ENCODE assay signal across 10 cellular contexts in genomic region chr1:16658224-16658623, GRCh38. TPM values are rescaled to one million over a fixed set of nuclear protein-coding genes. Genes with fewer than 3 reads are reported as not detected.
DNase-seq lines count a peak whose midpoint lies in the region; ATAC-seq, FAIRE-seq and TF ChIP-seq lines count a peak whose summit lies in the region.
"Not testable (repeated sequence)": the region's sequence is repeated elsewhere in the genome, so short reads cannot be mapped to it uniquely, and the experiment has no call there.
"Had no signal": no experiment of that assay in that cellular context is flagged by ENCODE, and none has a peak within 500 bp of the region (broad histone marks: within the 10 kb centered on the region; RNA-seq: fewer than 3 reads in every experiment).

No MANE protein-coding gene starts in this region.

- 64% methylated on average over 21 of the region's 32 CpGs for WGBS in HepG2 (ENCODE audit: low lambda C conversion rate)
- 84 to 88% methylated on average over 13 to 17 of the region's 32 CpGs for WGBS in aorta, 2 donors

- not testable (repeated sequence) for TF ChIP-seq CTCF in HepG2 (CRISPR knock-in tag; IDR thresholded peaks at IDR 0.05); nephron progenitor cell (IDR thresholded peaks at IDR 0.05); omental fat pad (IDR thresholded peaks at IDR 0.05)

- H3K27ac ChIP-seq in HepG2 (ENCODE audit: extremely low read length, insufficient read depth, low read length); aorta (ENCODE audit: low read depth in 1 of 2, low read length in 2 of 2): not testable (repeated sequence)

- not testable (repeated sequence) for H3K36me3 Mint-ChIP-seq in nephron progenitor cell (ENCODE audit: low read depth)

- not testable (repeated sequence) for BruUV-seq in HepG2 (replicated peaks; lab: Mats Ljungman, UMichigan)

- H3K4me3 ChIP-seq in HepG2 (replicated peaks in 1 of 3; ENCODE audit: insufficient read depth in 1 of 3, low read depth in 2 of 3, low read length in 3 of 3); aorta (ENCODE audit: low read length in 2 of 2): not testable (repeated sequence)

- not testable (repeated sequence) for H3K9ac ChIP-seq in HepG2 (ENCODE audit: insufficient read depth, low read depth, low read length)

- not testable (repeated sequence) for H3K4me1 ChIP-seq in HepG2 (ENCODE audit: insufficient read depth, low read length); aorta (ENCODE audit: control insufficient read depth in 1 of 2, insufficient read depth in 2 of 2, low read length in 2 of 2)

- H4K20me1 ChIP-seq in HepG2 (ENCODE audit: insufficient read depth, low read length), result not testable (repeated sequence)

- in situ Hi-C loops in HepG2 (cut with HindIII; ENCODE audit: extremely low pct_ligation_motif_present, low pct_unique_long_range_greater_than_20kb), result not testable (repeated sequence)

- H3K4me3 Mint-ChIP-seq in nephron progenitor cell; stimulated activated naive CD8-positive, alpha-beta T cell treated with anti-CD3 and anti-CD28 coated beads, Interleukin-15, amount 100 ng/mL, for 72 hours: not testable (repeated sequence)

- not testable (repeated sequence) for H3K79me2 ChIP-seq in HepG2 (ENCODE audit: insufficient read depth, low read length)

- TF ChIP-seq EP300 in HepG2 (IDR thresholded peaks at IDR 0.05; ENCODE audit: low read depth in 2 of 2, low read length in 2 of 2); HepG2 (CRISPR knock-in tag; IDR thresholded peaks at IDR 0.05; ENCODE audit: borderline replicate concordance): not testable (repeated sequence)

- H3K9me3 Mint-ChIP-seq in nephron progenitor cell; stimulated activated naive CD8-positive, alpha-beta T cell treated with anti-CD3 and anti-CD28 coated beads, Interleukin-15, amount 100 ng/mL, for 72 hours: not testable (repeated sequence)

- not testable (repeated sequence) for TF ChIP-seq POLR2A in HepG2 (IDR thresholded peaks at IDR 0.05; ENCODE audit: insufficient read depth in 1 of 2, low read depth in 2 of 2, low read length in 2 of 2)

- FAIRE-seq in HepG2 (lab: Jason Lieb, UNC), result not testable (repeated sequence)

- H3K27me3 ChIP-seq in HepG2 (ENCODE audit: control insufficient read depth in 1 of 2, insufficient read depth in 2 of 2, low read length in 2 of 2); aorta (ENCODE audit: control insufficient read depth in 1 of 2, insufficient read depth in 2 of 2, low read length in 1 of 2): not testable (repeated sequence)

- POLR2A ChIA-PET in HepG2 (lab: Yijun Ruan, JAX), result not testable (repeated sequence)

- H3K4me1 Mint-ChIP-seq in nephron progenitor cell; stimulated activated naive CD8-positive, alpha-beta T cell treated with anti-CD3 and anti-CD28 coated beads, Interleukin-15, amount 100 ng/mL, for 72 hours: not testable (repeated sequence)

- not testable (repeated sequence) for DNase-seq in left cardiac atrium; HepG2 (ENCODE audit: low spot score); nephron progenitor cell; omental fat pad (ENCODE audit: low spot score); stimulated activated naive CD8-positive, alpha-beta T cell treated with anti-CD3 and anti-CD28 coated beads, Interleukin-15, amount 100 ng/mL, for 72 hours; aorta

- H3K27me3 Mint-ChIP-seq in nephron progenitor cell (ENCODE audit: low read depth, poor library complexity); stimulated activated naive CD8-positive, alpha-beta T cell treated with anti-CD3 and anti-CD28 coated beads, Interleukin-15, amount 100 ng/mL, for 72 hours: not testable (repeated sequence)

- intact Hi-C loops in left cardiac atrium (cut with DNase I); HepG2 (cut with micrococcal nuclease; ENCODE audit: unreplicated experiment); aorta (cut with DNase I): not testable (repeated sequence)

- CTCF ChIA-PET in HepG2 (lab: Yijun Ruan, JAX; ENCODE audit: low intra/inter-chr PET ratio, low total read pairs), result not testable (repeated sequence)

- H3K27ac Mint-ChIP-seq in nephron progenitor cell, result peak overlapping the region; percentile 42
- H3K27ac Mint-ChIP-seq in stimulated activated naive CD8-positive, alpha-beta T cell treated with anti-CD3 and anti-CD28 coated beads, Interleukin-15, amount 100 ng/mL, for 72 hours, result not testable (repeated sequence)

- ATAC-seq in esophagus mucosa (peak; percentile 42), left cardiac atrium (peak; percentile 30 to 42), HepG2 (peak; percentile 9), omental fat pad (ENCODE audit: low FRiP score) (peak; percentile 65), aorta (ENCODE audit: low FRiP score) (peak; percentile 73)
- peak; percentile 43 for ATAC-seq in stimulated activated naive CD8-positive, alpha-beta T cell treated with anti-CD3 and anti-CD28 coated beads, Interleukin-15, amount 100 ng/mL, for 72 hours

- not testable (repeated sequence) for H3K4me2 ChIP-seq in HepG2 (ENCODE audit: low read depth, low read length)

- H2AFZ ChIP-seq in HepG2 (ENCODE audit: low read length), result not testable (repeated sequence)

- not testable (repeated sequence) for H3K36me3 ChIP-seq in HepG2 (replicated peaks in 1 of 2; ENCODE audit: control insufficient read depth in 1 of 2, insufficient read depth in 2 of 2, low read length in 2 of 2); aorta (ENCODE audit: control insufficient read depth in 1 of 2, insufficient read depth in 2 of 2, low read length in 1 of 2)

- not testable (repeated sequence) for TF ChIP-seq RAD21 in HepG2 (CRISPR knock-in tag; IDR thresholded peaks at IDR 0.05)

- H3K9me3 ChIP-seq in HepG2 (ENCODE audit: low read length); aorta (ENCODE audit: control insufficient read depth, low read length): not testable (repeated sequence)

RNA-seq across cellular contexts. Expression of gene RNU1-3, which starts 8.5 kb away (rescaled TPM):
- 6,387 TPM for total RNA-seq in esophagus mucosa
- total RNA-seq in left cardiac atrium, result over 10,000 TPM in 1 of 2 donors, 1,000 to 10,000 TPM in 1; 5,988 to 15,401 TPM
- 859 and 11,018 TPM in 2 replicates for total RNA-seq in HepG2 (2016; rRNA removed; fragmentation: Illumina TruSeq; extraction: Trizol)
- 16,281 and 17,236 TPM in 2 replicates for total RNA-seq in HepG2 (2016; cell fraction: cytosol; rRNA removed; fragmentation: Illumina TruSeq; extraction: Trizol; ENCODE audit: low read depth)
- total RNA-seq in HepG2 (2016; cell fraction: insoluble cytoplasmic fraction; rRNA removed; fragmentation: Illumina TruSeq; extraction: Trizol), result 1,309 and 10,613 TPM in 2 replicates
- total RNA-seq in HepG2 (2016; cell fraction: membrane; rRNA removed; fragmentation: Illumina TruSeq; extraction: Trizol), result 2,848 and 3,475 TPM in 2 replicates
- total RNA-seq in HepG2 (2016; cell fraction: nucleus; rRNA removed; fragmentation: Illumina TruSeq; extraction: Trizol), result 52,466 and 64,417 TPM in 2 replicates
- polyA plus RNA-seq in HepG2 (2011; rRNA removed), result under 0.01 TPM in 2 replicates
- polyA plus RNA-seq in HepG2 (2011; cell fraction: cytosol; rRNA removed), result under 0.01 TPM in 2 replicates
- under 0.01 TPM in 2 replicates for polyA plus RNA-seq in HepG2 (2011; cell fraction: nucleus; rRNA removed)
- 59.2 and 78.2 TPM in 2 replicates for polyA plus RNA-seq in HepG2 (2012)
- 27.3 and 44.4 TPM in 2 replicates for polyA plus RNA-seq in HepG2 (2016; cell fraction: cytosol; fragmentation: Illumina TruSeq; extraction: Trizol; ENCODE audit: low read depth)
- polyA plus RNA-seq in HepG2 (2016; cell fraction: insoluble cytoplasmic fraction; fragmentation: Illumina TruSeq; extraction: Trizol; ENCODE audit: low read depth), result not detected in 2 replicates
- polyA plus RNA-seq in HepG2 (2016; cell fraction: membrane; fragmentation: Illumina TruSeq; extraction: Trizol; ENCODE audit: low read depth), result not detected in 2 replicates
- 32.8 TPM in 1 of 2 replicates, not detected in the other for polyA plus RNA-seq in HepG2 (2016; cell fraction: nucleus; fragmentation: Illumina TruSeq; extraction: Trizol; ENCODE audit: insufficient read depth, low read depth)
- 12,820 and 15,604 TPM in 2 replicates for polyA minus RNA-seq in HepG2 (2011; rRNA and poly(A)+ RNA removed; ENCODE audit: low replicate concordance)
- 90,102 and 105,040 TPM in 2 replicates for polyA minus RNA-seq in HepG2 (2011; cell fraction: cytosol; rRNA and poly(A)+ RNA removed)
- polyA minus RNA-seq in HepG2 (2011; cell fraction: nucleus; rRNA and poly(A)+ RNA removed), result 42,574 and 58,030 TPM in 2 replicates
- total RNA-seq in omental fat pad, result under 1 TPM; under 0.01 TPM
- 1,000 to 10,000 TPM; 7,231 to 8,154 TPM for total RNA-seq in aorta
- polyA plus RNA-seq in aorta, result not detected
- total RNA-seq: G401 had no signal
- polyA plus RNA-seq: BJ; CD4-positive, alpha-beta memory T cell had no signal

RNA-seq across cellular contexts. Expression of gene NBPF1, which starts 44.9 kb away (rescaled TPM):
- total RNA-seq in esophagus mucosa (24.7 TPM), left cardiac atrium (10 to 100 TPM; 11.6 to 17.5 TPM), HepG2 (2016; rRNA removed; fragmentation: Illumina TruSeq; extraction: Trizol) (35.6 and 36.2 TPM in 2 replicates), omental fat pad (10 to 100 TPM; 22.9 to 63.6 (median 41.6) TPM), aorta (10 to 100 TPM; 15.5 to 55.0 TPM)
- 2.8 and 3.7 TPM in 2 replicates for total RNA-seq in HepG2 (2016; cell fraction: cytosol; rRNA removed; fragmentation: Illumina TruSeq; extraction: Trizol; ENCODE audit: low read depth)
- total RNA-seq in HepG2 (2016; cell fraction: insoluble cytoplasmic fraction; rRNA removed; fragmentation: Illumina TruSeq; extraction: Trizol), result 33.6 and 35.9 TPM in 2 replicates
- 12.7 and 15.7 TPM in 2 replicates for total RNA-seq in HepG2 (2016; cell fraction: membrane; rRNA removed; fragmentation: Illumina TruSeq; extraction: Trizol)
- 43.1 and 51.6 TPM in 2 replicates for total RNA-seq in HepG2 (2016; cell fraction: nucleus; rRNA removed; fragmentation: Illumina TruSeq; extraction: Trizol)
- polyA plus RNA-seq in HepG2 (2011; rRNA removed) (30.3 and 38.8 TPM in 2 replicates), aorta (1 to 10 TPM; 7.9 to 9.6 TPM)
- polyA plus RNA-seq in HepG2 (2011; cell fraction: cytosol; rRNA removed), result 13.9 and 24.8 TPM in 2 replicates
- polyA plus RNA-seq in HepG2 (2011; cell fraction: nucleus; rRNA removed), result 44.1 and 66.8 TPM in 2 replicates
- polyA plus RNA-seq in HepG2 (2012), result 24.2 and 34.4 TPM in 2 replicates
- polyA plus RNA-seq in HepG2 (2016; cell fraction: cytosol; fragmentation: Illumina TruSeq; extraction: Trizol; ENCODE audit: low read depth), result 3.5 and 3.8 TPM in 2 replicates
- 24.0 and 26.6 TPM in 2 replicates for polyA plus RNA-seq in HepG2 (2016; cell fraction: insoluble cytoplasmic fraction; fragmentation: Illumina TruSeq; extraction: Trizol; ENCODE audit: low read depth)
- polyA plus RNA-seq in HepG2 (2016; cell fraction: membrane; fragmentation: Illumina TruSeq; extraction: Trizol; ENCODE audit: low read depth), result 12.4 and 14.6 TPM in 2 replicates
- polyA plus RNA-seq in HepG2 (2016; cell fraction: nucleus; fragmentation: Illumina TruSeq; extraction: Trizol; ENCODE audit: insufficient read depth, low read depth), result 54.4 and 54.5 TPM in 2 replicates
- 29.8 and 35.9 TPM in 2 replicates for polyA minus RNA-seq in HepG2 (2011; rRNA and poly(A)+ RNA removed; ENCODE audit: low replicate concordance)
- 20.5 and 26.0 TPM in 2 replicates for polyA minus RNA-seq in HepG2 (2011; cell fraction: cytosol; rRNA and poly(A)+ RNA removed)
- polyA minus RNA-seq in HepG2 (2011; cell fraction: nucleus; rRNA and poly(A)+ RNA removed), result 98.8 and 162 TPM in 2 replicates

Comparison
In these comparisons a context has a peak if more than half of its experiments do, and no peak if none do; other contexts are left out.
1. ATAC-seq: peak in every context shown above with its lines; median percentile 73 in aorta; 65 in omental fat pad; 43 in stimulated activated naive CD8-positive, alpha-beta T cell treated with anti-CD3 and anti-CD28 coated beads, Interleukin-15, amount 100 ng/mL, for 72 hours; 42 in esophagus mucosa; 36 in left cardiac atrium; 9 in HepG2.
2. RNA of gene RNU1-3, which starts 8.5 kb away (total RNA-seq): 5,988 to 15,401 TPM in left cardiac atrium, 859 to 64,417 TPM in HepG2, 7,231 to 8,154 TPM in aorta and 6,387 TPM in esophagus mucosa (single experiment); under 0.01 TPM in omental fat pad; every median in the first group is over 100 times any median in the second.